ENCODE assay signal across 8 cellular contexts in the genomic region with DNA sequence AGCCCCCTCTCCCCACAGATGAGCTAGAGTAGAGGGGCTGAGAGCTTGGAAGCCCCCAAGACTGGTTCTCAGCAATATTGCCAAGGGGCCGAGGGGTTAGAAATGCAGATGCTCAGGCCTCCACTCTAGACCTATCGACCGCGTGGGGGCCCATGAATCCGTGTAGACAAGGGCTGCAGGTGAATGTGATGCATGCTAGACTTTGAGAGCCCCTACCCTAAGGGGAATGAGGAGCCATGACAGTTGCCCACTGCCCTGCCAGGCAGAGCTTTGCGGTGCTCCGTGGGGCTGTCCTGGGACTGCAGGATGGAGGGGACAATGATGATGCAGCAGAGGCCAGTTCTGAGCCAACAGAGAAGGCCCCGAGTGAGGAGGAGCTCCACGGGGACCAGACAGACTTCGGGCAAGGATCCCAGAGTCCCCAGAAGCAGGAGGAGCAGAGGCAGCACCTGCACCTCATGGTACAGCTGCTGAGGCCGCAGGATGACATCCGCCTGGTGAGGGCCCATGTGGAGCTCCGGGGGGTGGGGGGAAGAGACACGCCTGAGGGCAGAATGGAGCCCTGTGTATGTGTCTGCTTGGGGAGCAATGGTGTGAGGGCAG. TPM values are rescaled to one million over a fixed set of nuclear protein-coding genes. Genes with fewer than 3 reads are reported as not detected.
DNase-seq lines count a peak whose midpoint lies in the region; ATAC-seq and TF ChIP-seq lines count a peak whose summit lies in the region.

No MANE protein-coding gene starts in this region.

- no peak overlapping the region for H3K27ac ChIP-seq in subcutaneous abdominal adipose tissue (ENCODE audit: low read depth, low read length)

- TF ChIP-seq CTCF in astrocyte of the cerebellum (IDR thresholded peaks at IDR 0.05; ENCODE audit: low read depth, low read length, missing control alignments) (no peak), GM10248 (IDR thresholded peaks at IDR 0.05; ENCODE audit: control extremely low read depth, extremely low read depth, low read depth, missing control alignments) (no peak)

- no peaks in the 10 kb centered on the region for H3K27me3 ChIP-seq in subcutaneous abdominal adipose tissue (ENCODE audit: control insufficient read depth in 5 of 5, insufficient read depth in 4 of 5, low read length in 5 of 5)

- peaks cover 0 to 55% (median 48%) of the 10 kb centered on the region in 5 donors for H3K36me3 ChIP-seq in subcutaneous abdominal adipose tissue (ENCODE audit: control insufficient read depth in 5 of 5, insufficient read depth in 5 of 5, low read length in 5 of 5)

- H3K4me3 ChIP-seq in astrocyte of the cerebellum (ENCODE audit: low read depth, low read length) (peak overlapping the region; percentile 77), subcutaneous abdominal adipose tissue (ENCODE audit: low read depth in 1 of 5, low read length in 5 of 5) (peak overlapping the region in 4 of 5 donors; percentile 67 to 86 (median 83))

- in situ Hi-C loops in astrocyte of the cerebellum (cut with HindIII; ENCODE audit: low sequenced_read_pairs) = no loop called here

- POLR2A ChIA-PET in GM10248 (lab: Yijun Ruan, JAX) = no interaction called here

- CTCF ChIA-PET in GM10248 (lab: Yijun Ruan, JAX) = interaction anchor here (0.8 to 1.3 kb wide), 3 partner anchors 13 to 85 kb away, joined by 3 to 7 read pairs (median 4); no protein-coding TSS in a partner anchor

- ATAC-seq in left lobe of liver (no peak), GM21619 (IDR thresholded peaks at IDR 0.05; ENCODE audit: unreplicated experiment) (no peak)

- peak; percentile 58 for DNase-seq in activated CD8-positive, alpha-beta memory T cell treated with anti-CD3 and anti-CD28 coated beads for 24 hours
- no peak for DNase-seq in activated CD8-positive, alpha-beta memory T cell treated with anti-CD3 and anti-CD28 coated beads, Interleukin-2, amount 50 U/mL, for 4 hours
- DNase-seq in astrocyte of the cerebellum (ENCODE audit: low read depth) = no peak
- peak; percentile 44 for DNase-seq in left lobe of liver (ENCODE audit: low spot score)
- DNase-seq in middle frontal gyrus (ENCODE audit: extremely low spot score, low spot score) = no peak
- no peak for DNase-seq in GM10248 (ENCODE audit: extremely low spot score)

- H3K9me3 ChIP-seq in subcutaneous abdominal adipose tissue (ENCODE audit: control insufficient read depth in 5 of 5, low read length in 5 of 5) = no peaks in the 10 kb centered on the region

- H3K4me1 ChIP-seq in subcutaneous abdominal adipose tissue (ENCODE audit: control insufficient read depth in 5 of 5, insufficient read depth in 5 of 5, low read length in 5 of 5) = peaks cover 2 to 38% (median 27%) of the 10 kb centered on the region in 5 donors

- peak overlapping the region in 2 of 5 donors; percentile 82 for H3K9ac ChIP-seq in subcutaneous abdominal adipose tissue (ENCODE audit: low read length in 5 of 5)

RNA-seq across cellular contexts. Expression of gene SSH3, which starts 1.3 kb away (rescaled TPM):
- 18.2 TPM for total RNA-seq in left lobe of liver

RNA-seq across cellular contexts. Expression of gene ANKRD13D, which starts 15.5 kb away (rescaled TPM):
- 9.8 TPM for total RNA-seq in left lobe of liver

RNA-seq across cellular contexts. Expression of gene GRK2, which starts 38.3 kb away (rescaled TPM):
- total RNA-seq in left lobe of liver = 29.0 TPM

RNA-seq across cellular contexts. Expression of gene POLD4, which starts 48.7 kb away (rescaled TPM):
- total RNA-seq in left lobe of liver = 96.6 TPM

Comparison
In these comparisons a context has a peak if more than half of its experiments do, and no peak if none do; other contexts are left out.
1. DNase-seq: peak in activated CD8-positive, alpha-beta memory T cell treated with anti-CD3 and anti-CD28 coated beads for 24 hours (single experiment) and left lobe of liver (single experiment); none in activated CD8-positive, alpha-beta memory T cell treated with anti-CD3 and anti-CD28 coated beads, Interleukin-2, amount 50 U/mL, for 4 hours (single experiment), astrocyte of the cerebellum (single experiment), middle frontal gyrus (single experiment) and GM10248 (single experiment).